21 cellular contexts compared by ENCODE assay signal in genomic region chr3:190074817-190075216, GRCh38. TPM values are rescaled to one million over a fixed set of nuclear protein-coding genes. Genes with fewer than 3 reads are reported as not detected.
DNase-seq lines count a peak whose midpoint lies in the region; ATAC-seq and TF ChIP-seq lines count a peak whose summit lies in the region.
"Had no signal": no experiment of that assay in that cellular context is flagged by ENCODE, and none has a peak within 500 bp of the region (broad histone marks: within the 10 kb centered on the region; RNA-seq: fewer than 3 reads in every experiment).

No MANE protein-coding gene starts in this region.

- no peaks in the 10 kb centered on the region for H3K9me3 Mint-ChIP-seq in chondrocyte (ENCODE audit: low read depth)
- no peaks in the 10 kb centered on the region for H3K9me3 Mint-ChIP-seq in osteocyte (ENCODE audit: unreplicated experiment)
- no peaks in the 10 kb centered on the region for H3K9me3 Mint-ChIP-seq in activated T-helper 17 cell treated with anti-CD3 and anti-CD28 coated beads, Interleukin-2, amount 50 U/mL, for 72 hours
- H3K9me3 Mint-ChIP-seq: CD4-positive, alpha-beta memory T cell had no signal

- no peak for TF ChIP-seq RAD21 in IMR-90 (IDR thresholded peaks at IDR 0.05; ENCODE audit: low read length)

- H2BK120ac ChIP-seq in IMR-90 (ENCODE audit: low read depth, low read length), result peak overlapping the region; percentile 63

- peaks cover 33 to 53% of the 10 kb centered on the region in 2 experiments; a peak in 3 of 4 replicates for H3K79me1 ChIP-seq in IMR-90 (ENCODE audit: low read depth in 1 of 2, low read length in 2 of 2)

- no peak overlapping the region for H3K56ac ChIP-seq in IMR-90 (ENCODE audit: extremely low read depth, insufficient read depth, low read length)

- H2BK15ac ChIP-seq in IMR-90 (ENCODE audit: low read depth, low read length), result peak overlapping the region; percentile 37; the same call in 2 of the 3 replicates

- peak overlapping the region; percentile 24; the same call in 1 of the 2 replicates for H3K18ac ChIP-seq in IMR-90 (ENCODE audit: low read depth, low read length)

- WGBS in IMR-90 (ENCODE audit: extremely low coverage in 2 of 2, insufficient read length in 1 of 2), 2 experiments, result no CpG with 5 or more reads among the region's 2 CpGs

- BruUV-seq in IMR-90 (replicated peaks; lab: Mats Ljungman, UMichigan), result no TSS peak

- no peak overlapping the region for H3K4me3 Mint-ChIP-seq in chondrocyte (ENCODE audit: unreplicated experiment)
- no peak overlapping the region for H3K4me3 Mint-ChIP-seq in osteocyte (ENCODE audit: unreplicated experiment)
- H3K4me3 Mint-ChIP-seq in activated T-helper 17 cell treated with anti-CD3 and anti-CD28 coated beads, Interleukin-2, amount 50 U/mL, for 72 hours, result no peak overlapping the region
- H3K4me3 Mint-ChIP-seq: CD4-positive, alpha-beta memory T cell; IgD-negative memory B cell had no signal

- no peak overlapping the region for H3K27ac ChIP-seq in IMR-90 (ENCODE audit: insufficient read depth, low read length)
- H3K27ac ChIP-seq: BLaER1 had no signal

- H4K91ac ChIP-seq in IMR-90 (ENCODE audit: insufficient read depth, low read depth, low read length), result no peak overlapping the region

- H3K9ac ChIP-seq in IMR-90 (ENCODE audit: low read depth, low read length), result no peak overlapping the region
- H3K9ac ChIP-seq: BLaER1, GM23248 had no signal

- peaks cover 19% of the 10 kb centered on the region for H3K4me1 ChIP-seq in IMR-90 (ENCODE audit: control insufficient read depth, insufficient read depth, low read length)
- H3K4me1 ChIP-seq: BLaER1, HAP-1 had no signal

- no peak overlapping the region for H2AK9ac ChIP-seq in IMR-90 (replicated peaks; ENCODE audit: low read depth, low read length, poor library complexity)

- peak overlapping the region; percentile 20; the same call in 1 of the 2 replicates for H3K14ac ChIP-seq in IMR-90 (replicated peaks; ENCODE audit: low read depth, low read length)

- peak overlapping the region; percentile 64; the same call in 1 of the 2 replicates for H4K5ac ChIP-seq in IMR-90 (ENCODE audit: low read depth, low read length)

- DNase-seq in IMR-90, result no peak
- no peak for DNase-seq in chondrocyte (ENCODE audit: low spot score)
- DNase-seq in osteocyte (ENCODE audit: extremely low spot score, unreplicated experiment), result no peak
- no peak for DNase-seq in DMS79 (lab: John Stamatoyannopoulos, UW)
- DNase-seq in NK-92 treated with Interleukin-12 subunit alpha and Interleukin-12 subunit beta, amount 100 ng/mL, for 24 hours (lab: John Stamatoyannopoulos, UW), result no peak
- DNase-seq in NCI-H1092 (lab: John Stamatoyannopoulos, UW), result no peak
- DNase-seq: CD4-positive, alpha-beta memory T cell; GM23248; MV-4-11; NCI-H1694; NCI-H2081; NCI-H2171; NCI-H345; NCI-H774; OCI-M1; Right ventricle myocardium superior had no signal

- no peak overlapping the region for H2AFZ ChIP-seq in IMR-90 (replicated peaks; ENCODE audit: low read length, poor library complexity)

- TF ChIP-seq CTCF in IMR-90 (conservative IDR thresholded peaks at IDR 0.05; ENCODE audit: low read depth, low read length), result no peak
- no peak for TF ChIP-seq CTCF in chondrocyte (IDR thresholded peaks at IDR 0.05)
- TF ChIP-seq CTCF in osteocyte (IDR thresholded peaks at IDR 0.05), result no peak

- H3K27ac Mint-ChIP-seq in chondrocyte (ENCODE audit: unreplicated experiment), result peak overlapping the region; percentile 55
- H3K27ac Mint-ChIP-seq in osteocyte (ENCODE audit: unreplicated experiment), result peak overlapping the region; percentile 98
- H3K27ac Mint-ChIP-seq in activated T-helper 17 cell treated with anti-CD3 and anti-CD28 coated beads, Interleukin-2, amount 50 U/mL, for 72 hours, result no peak overlapping the region
- H3K27ac Mint-ChIP-seq: CD4-positive, alpha-beta memory T cell had no signal

- no peak for TF ChIP-seq POLR2A in IMR-90 (IDR thresholded peaks at IDR 0.05; ENCODE audit: low read depth, low read length)

- H2BK20ac ChIP-seq in IMR-90 (ENCODE audit: low read depth, low read length), result peak overlapping the region; percentile 30

- peak overlapping the region; percentile 25 to 28; a peak in 2 of 4 replicates for H4K8ac ChIP-seq in IMR-90 (ENCODE audit: low read depth in 2 of 2, low read length in 2 of 2)

- no peak overlapping the region for H3K4me3 ChIP-seq in IMR-90 (ENCODE audit: insufficient read depth, low read depth, low read length)
- H3K4me3 ChIP-seq: BLaER1, GM23248, HAP-1 had no signal

- no peak overlapping the region for H3K4me2 ChIP-seq in IMR-90 (ENCODE audit: low read depth, low read length)
- H3K4me2 ChIP-seq: BLaER1 had no signal

- ATAC-seq in GM18519 (IDR thresholded peaks at IDR 0.05; ENCODE audit: low FRiP score, unreplicated experiment) (peak; percentile 31), IMR-90 (ENCODE audit: low read depth) (no peak)
- no peak for ATAC-seq in activated T-helper 17 cell treated with anti-CD3 and anti-CD28 coated beads, Interleukin-2, amount 50 U/mL, for 72 hours (replicated peaks)

- in situ Hi-C loops in IMR-90 (cut with MboI; ENCODE audit: low sequenced_read_pairs), result no loop called here

- no peaks in the 10 kb centered on the region for H3K27me3 Mint-ChIP-seq in chondrocyte (ENCODE audit: low read depth)
- H3K27me3 Mint-ChIP-seq in osteocyte (ENCODE audit: unreplicated experiment), result no peaks in the 10 kb centered on the region
- H3K27me3 Mint-ChIP-seq in activated T-helper 17 cell treated with anti-CD3 and anti-CD28 coated beads, Interleukin-2, amount 50 U/mL, for 72 hours, result peaks cover 29% of the 10 kb centered on the region

- H3K9me1 ChIP-seq in IMR-90 (ENCODE audit: insufficient read depth, low read length), result peaks cover 15% of the 10 kb centered on the region

- no peaks in the 10 kb centered on the region for H3K27me3 ChIP-seq in IMR-90 (ENCODE audit: control insufficient read depth, insufficient read depth, low read length)
- H3K27me3 ChIP-seq: BLaER1 had no signal

- CTCF ChIA-PET in IMR-90 (lab: Yijun Ruan, JAX), result no interaction called here

- no peaks in the 10 kb centered on the region for H3K9me3 ChIP-seq in IMR-90 (ENCODE audit: control insufficient read depth, insufficient read depth, low read length)
- H3K9me3 ChIP-seq: BLaER1, HAP-1 had no signal

- peak overlapping the region; percentile 6 for H2BK5ac ChIP-seq in IMR-90 (ENCODE audit: low read depth, low read length, poor library complexity, severe bottlenecking)

- peak overlapping the region; percentile 9; the same call in 1 of the 2 replicates for H2AK5ac ChIP-seq in IMR-90 (ENCODE audit: low read depth, low read length)

- no peaks in the 10 kb centered on the region for H3K36me3 Mint-ChIP-seq in chondrocyte (ENCODE audit: low read depth)
- H3K36me3 Mint-ChIP-seq in osteocyte (ENCODE audit: unreplicated experiment), result no peaks in the 10 kb centered on the region
- no peaks in the 10 kb centered on the region for H3K36me3 Mint-ChIP-seq in activated T-helper 17 cell treated with anti-CD3 and anti-CD28 coated beads, Interleukin-2, amount 50 U/mL, for 72 hours (ENCODE audit: low read depth)
- H3K36me3 Mint-ChIP-seq: CD4-positive, alpha-beta memory T cell; IgD-negative memory B cell had no signal

- dilution Hi-C loops in IMR-90 (cut with HindIII; ENCODE audit: low sequenced_read_pairs, unreplicated experiment), result no loop called here

- POLR2A ChIA-PET in IMR-90 (lab: Charles Lee; ENCODE audit: unreplicated experiment), result no interaction called here

- H4K20me1 ChIP-seq in IMR-90 (ENCODE audit: insufficient read depth, low read length), result no peaks in the 10 kb centered on the region; the same call in 1 of the 2 replicates
- H4K20me1 ChIP-seq: BLaER1 had no signal

- H3K4me1 Mint-ChIP-seq in chondrocyte (ENCODE audit: low read depth) (peaks cover 69% of the 10 kb centered on the region), osteocyte (ENCODE audit: unreplicated experiment) (peaks cover 69% of the 10 kb centered on the region)
- H3K4me1 Mint-ChIP-seq in activated T-helper 17 cell treated with anti-CD3 and anti-CD28 coated beads, Interleukin-2, amount 50 U/mL, for 72 hours, result no peaks in the 10 kb centered on the region
- H3K4me1 Mint-ChIP-seq: CD4-positive, alpha-beta memory T cell; IgD-negative memory B cell had no signal

- intact Hi-C loops in IMR-90 (cut with micrococcal nuclease), result no loop called here

- no peaks in the 10 kb centered on the region for H3K36me3 ChIP-seq in IMR-90 (ENCODE audit: control insufficient read depth, insufficient read depth, low read length)
- H3K36me3 ChIP-seq: BLaER1, HAP-1 had no signal

- peak overlapping the region; percentile 10; the same call in 1 of the 2 replicates for H3K23ac ChIP-seq in IMR-90 (ENCODE audit: low read depth, low read length)

- peak overlapping the region; percentile 10; the same call in 1 of the 2 replicates for H3K4ac ChIP-seq in IMR-90 (ENCODE audit: low read depth, low read length)

TF ChIP-seq in IMR-90, 13 proteins besides CTCF, POLR2A, EP300 and RAD21 (continues in another document):
- TF ChIP-seq MAFK (IDR thresholded peaks at IDR 0.05; ENCODE audit: low read depth, low read length) (no peak), BHLHE40 (IDR thresholded peaks at IDR 0.05; ENCODE audit: low read depth, low read length) (no peak), ELK1 (IDR thresholded peaks at IDR 0.05; ENCODE audit: borderline replicate concordance, low read depth, low read length) (no peak), MAZ (IDR thresholded peaks at IDR 0.05; ENCODE audit: borderline replicate concordance, low read depth, low read length) (no peak), CEBPB (IDR thresholded peaks at IDR 0.05; ENCODE audit: low read depth, low read length) (no peak), RCOR1 (IDR thresholded peaks at IDR 0.05; ENCODE audit: insufficient replicate concordance, low read length) (no peak)

RNA-seq across cellular contexts. Expression of gene P3H2, which starts 45.9 kb away (rescaled TPM):
- 54.7 and 74.4 TPM in 2 replicates for total RNA-seq in IMR-90 (2012; rRNA removed)
- 54.9 and 64.3 TPM in 2 replicates for polyA plus RNA-seq in IMR-90 (2012; rRNA removed)
- 23.4 and 32.0 TPM in 2 replicates for polyA plus RNA-seq in IMR-90 (2012; cell fraction: cytosol; rRNA removed)
- 20.0 and 59.7 TPM in 2 replicates for polyA plus RNA-seq in IMR-90 (2012; cell fraction: nucleus; rRNA removed; ENCODE audit: low replicate concordance)
- 18.2 to 72.4 TPM (median 21.9 TPM) in 3 replicates for total RNA-seq in chondrocyte
- 132 and 143 TPM in 2 replicates for total RNA-seq in osteocyte
- not detected for total RNA-seq in activated T-helper 17 cell treated with anti-CD3 and anti-CD28 coated beads, Interleukin-2, amount 50 U/mL, for 72 hours
- total RNA-seq: CD4-positive, alpha-beta memory T cell had no signal
- polyA plus RNA-seq: CD4-positive, alpha-beta memory T cell; IgD-negative memory B cell had no signal

Comparison
In these comparisons a context has a peak if more than half of its experiments do, and no peak if none do; other contexts are left out.
1. RNA of gene P3H2, which starts 45.9 kb away (total RNA-seq): 132 to 143 TPM in osteocyte, 54.7 to 74.4 TPM in IMR-90 and 18.2 to 72.4 TPM in chondrocyte; not detected in activated T-helper 17 cell treated with anti-CD3 and anti-CD28 coated beads, Interleukin-2, amount 50 U/mL, for 72 hours; every median in the first group is over 10 times any median in the second.